Comparison of ENCODE assay signal across 1 cellular context in the genomic region with DNA sequence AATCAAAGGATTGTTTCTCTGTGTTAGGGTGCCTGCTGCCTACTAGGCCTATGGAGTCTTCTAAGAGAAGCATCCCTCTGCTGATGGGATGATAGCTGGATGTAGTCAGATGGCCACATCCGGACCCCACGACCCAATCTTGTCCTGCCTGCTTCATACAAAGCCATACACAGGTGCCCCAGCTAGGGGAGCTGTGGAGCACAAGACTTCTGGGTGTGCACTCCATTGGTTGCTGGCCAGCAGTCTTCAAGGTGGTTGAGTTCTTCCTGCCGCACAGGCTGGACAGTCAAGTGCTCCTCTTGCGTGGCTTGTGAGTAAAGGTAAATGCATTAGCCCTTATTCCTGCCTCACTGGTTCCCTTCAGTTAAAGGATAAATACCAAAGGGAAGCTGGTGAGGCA.
TF ChIP-seq lines count a peak whose summit lies in the region.

No MANE protein-coding gene starts in this region.

TF ChIP-seq in WTC11, 78 proteins besides CTCF, POLR2A, EP300 and RAD21 (continued from another document):
- TF ChIP-seq ZNF532 (CRISPR knock-in tag; IDR thresholded peaks at IDR 0.05; ENCODE audit: borderline replicate concordance) (no peak), ZNF121 (CRISPR knock-in tag; IDR thresholded peaks at IDR 0.05) (no peak), CREB1 (CRISPR knock-in tag; IDR thresholded peaks at IDR 0.05) (no peak), RELA (CRISPR knock-in tag; IDR thresholded peaks at IDR 0.05; ENCODE audit: borderline replicate concordance) (no peak), GTF2I (CRISPR knock-in tag; conservative IDR thresholded peaks at IDR 0.05) (no peak), SMAD3 (CRISPR knock-in tag; IDR thresholded peaks at IDR 0.05; ENCODE audit: borderline replicate concordance) (no peak), ZNF416 (CRISPR knock-in tag; IDR thresholded peaks at IDR 0.05) (no peak), NFATC4 (CRISPR knock-in tag; IDR thresholded peaks at IDR 0.05) (no peak), ZNF317 (CRISPR knock-in tag; IDR thresholded peaks at IDR 0.05; ENCODE audit: borderline replicate concordance, low read depth) (no peak), ZNF263 (CRISPR knock-in tag; IDR thresholded peaks at IDR 0.05; ENCODE audit: low read depth) (no peak), ZNF423 (CRISPR knock-in tag; IDR thresholded peaks at IDR 0.05) (no peak), NFYB (CRISPR knock-in tag; conservative IDR thresholded peaks at IDR 0.05; ENCODE audit: low read depth) (no peak), MAX (CRISPR knock-in tag; IDR thresholded peaks at IDR 0.05) (no peak), CREM (CRISPR knock-in tag; IDR thresholded peaks at IDR 0.05) (no peak)
- TF ChIP-seq, protein P1, sequence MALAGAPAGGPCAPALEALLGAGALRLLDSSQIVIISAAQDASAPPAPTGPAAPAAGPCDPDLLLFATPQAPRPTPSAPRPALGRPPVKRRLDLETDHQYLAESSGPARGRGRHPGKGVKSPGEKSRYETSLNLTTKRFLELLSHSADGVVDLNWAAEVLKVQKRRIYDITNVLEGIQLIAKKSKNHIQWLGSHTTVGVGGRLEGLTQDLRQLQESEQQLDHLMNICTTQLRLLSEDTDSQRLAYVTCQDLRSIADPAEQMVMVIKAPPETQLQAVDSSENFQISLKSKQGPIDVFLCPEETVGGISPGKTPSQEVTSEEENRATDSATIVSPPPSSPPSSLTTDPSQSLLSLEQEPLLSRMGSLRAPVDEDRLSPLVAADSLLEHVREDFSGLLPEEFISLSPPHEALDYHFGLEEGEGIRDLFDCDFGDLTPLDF (CRISPR knock-in tag; IDR thresholded peaks at IDR 0.05) = no peak
- TF ChIP-seq, protein P2, sequence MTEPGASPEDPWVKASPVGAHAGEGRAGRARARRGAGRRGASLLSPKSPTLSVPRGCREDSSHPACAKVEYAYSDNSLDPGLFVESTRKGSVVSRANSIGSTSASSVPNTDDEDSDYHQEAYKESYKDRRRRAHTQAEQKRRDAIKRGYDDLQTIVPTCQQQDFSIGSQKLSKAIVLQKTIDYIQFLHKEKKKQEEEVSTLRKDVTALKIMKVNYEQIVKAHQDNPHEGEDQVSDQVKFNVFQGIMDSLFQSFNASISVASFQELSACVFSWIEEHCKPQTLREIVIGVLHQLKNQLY (CRISPR knock-in tag; IDR thresholded peaks at IDR 0.05) = no peak
- TF ChIP-seq, protein P3, sequence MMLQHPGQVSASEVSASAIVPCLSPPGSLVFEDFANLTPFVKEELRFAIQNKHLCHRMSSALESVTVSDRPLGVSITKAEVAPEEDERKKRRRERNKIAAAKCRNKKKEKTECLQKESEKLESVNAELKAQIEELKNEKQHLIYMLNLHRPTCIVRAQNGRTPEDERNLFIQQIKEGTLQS (CRISPR knock-in tag; conservative IDR thresholded peaks at IDR 0.05) = no peak
